Comparison of ENCODE assay signal across 1 cellular context in the genomic region with DNA sequence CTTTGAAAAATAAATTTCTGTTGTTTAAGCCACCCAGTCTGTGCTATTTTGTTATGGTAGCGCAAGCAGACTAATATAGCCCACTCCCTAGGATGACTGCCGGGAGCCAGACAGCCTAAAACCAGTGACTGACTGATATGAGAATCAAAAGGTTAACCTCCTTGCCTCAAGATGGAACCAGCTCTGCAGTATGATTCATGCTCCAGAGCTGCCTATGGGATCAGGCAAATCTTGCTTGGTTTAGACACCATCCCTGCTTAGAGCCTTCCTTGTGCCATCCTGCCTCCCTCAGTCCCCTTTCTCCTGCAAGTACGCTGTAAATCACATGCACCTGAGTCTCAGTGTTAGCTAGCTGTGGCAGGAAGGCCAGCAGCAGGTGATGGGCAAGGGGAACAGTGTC.
TF ChIP-seq lines count a peak whose summit lies in the region.

No MANE protein-coding gene starts in this region.

TF ChIP-seq in GM12878, 131 proteins besides CTCF, POLR2A, EP300 and RAD21:
- TF ChIP-seq MEF2A (IDR thresholded peaks at IDR 0.05; ENCODE audit: insufficient read depth, low read depth, low read length), result no peak
- TF ChIP-seq RB1 (IDR thresholded peaks at IDR 0.05; ENCODE audit: borderline replicate concordance), result no peak
- no peak for TF ChIP-seq HDGF (IDR thresholded peaks at IDR 0.05)
- no peak for TF ChIP-seq ZBTB40 (IDR thresholded peaks at IDR 0.05; ENCODE audit: borderline replicate concordance)
- TF ChIP-seq CUX1 (IDR thresholded peaks at IDR 0.05; ENCODE audit: insufficient replicate concordance, low read depth, low read length), result no peak
- TF ChIP-seq BCL11A (IDR thresholded peaks at IDR 0.05; ENCODE audit: low read depth, low read length), result no peak
- TF ChIP-seq SMC3 (IDR thresholded peaks at IDR 0.05; ENCODE audit: borderline replicate concordance, low read length), result no peak
- TF ChIP-seq, protein P1, sequence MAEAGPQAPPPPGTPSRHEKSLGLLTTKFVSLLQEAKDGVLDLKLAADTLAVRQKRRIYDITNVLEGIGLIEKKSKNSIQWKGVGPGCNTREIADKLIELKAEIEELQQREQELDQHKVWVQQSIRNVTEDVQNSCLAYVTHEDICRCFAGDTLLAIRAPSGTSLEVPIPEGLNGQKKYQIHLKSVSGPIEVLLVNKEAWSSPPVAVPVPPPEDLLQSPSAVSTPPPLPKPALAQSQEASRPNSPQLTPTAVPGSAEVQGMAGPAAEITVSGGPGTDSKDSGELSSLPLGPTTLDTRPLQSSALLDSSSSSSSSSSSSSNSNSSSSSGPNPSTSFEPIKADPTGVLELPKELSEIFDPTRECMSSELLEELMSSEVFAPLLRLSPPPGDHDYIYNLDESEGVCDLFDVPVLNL (IDR thresholded peaks at IDR 0.05; ENCODE audit: low read depth, low read length), result no peak
- no peak for TF ChIP-seq ZNF24 (IDR thresholded peaks at IDR 0.05)
- no peak for TF ChIP-seq SKIL (IDR thresholded peaks at IDR 0.05; ENCODE audit: low read depth, poor library complexity, severe bottlenecking)
- TF ChIP-seq FOXK2 (IDR thresholded peaks at IDR 0.05), result no peak
- no peak for TF ChIP-seq CBFB (IDR thresholded peaks at IDR 0.05; ENCODE audit: low read depth)
- no peak for TF ChIP-seq SRF (IDR thresholded peaks at IDR 0.05; ENCODE audit: low read depth in 2 of 2, low read length in 2 of 2)
TF ChIP-seq in GM12878: peak in this region for 0.
